ENCODE assay signal across 15 cellular contexts in the genomic region with DNA sequence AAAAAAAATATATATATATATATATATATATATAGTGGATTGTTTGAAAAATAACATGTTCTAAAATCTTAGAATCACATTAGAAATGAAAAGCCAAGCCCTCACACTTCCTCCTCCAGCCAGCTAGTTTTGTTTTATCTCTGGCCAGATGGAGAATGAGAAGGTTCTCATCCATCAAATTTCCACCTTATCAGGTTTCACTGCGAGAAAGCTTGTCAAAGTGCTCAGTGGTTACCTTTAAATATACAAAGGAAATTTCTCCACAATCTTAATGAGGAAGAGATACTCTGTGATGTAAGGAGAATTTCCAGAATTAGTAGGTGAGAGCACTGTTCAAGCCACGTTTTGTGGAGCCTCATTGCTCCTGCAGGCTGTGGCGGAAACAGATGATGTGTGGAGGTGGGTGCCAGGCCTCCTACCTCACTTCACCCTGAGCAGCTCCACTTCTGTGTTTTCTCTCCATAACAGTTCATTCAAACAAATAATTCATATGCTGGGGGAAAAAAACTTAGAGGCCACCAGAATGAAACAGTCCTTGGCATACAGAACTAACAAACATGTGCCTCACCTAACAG.
DNase-seq lines count a peak whose midpoint lies in the region; FAIRE-seq and TF ChIP-seq lines count a peak whose summit lies in the region.
"Had no signal": no experiment of that assay in that cellular context is flagged by ENCODE, and none has a peak within 500 bp of the region (broad histone marks: within the 10 kb centered on the region; RNA-seq: fewer than 3 reads in every experiment).

No MANE protein-coding gene starts in this region.

- no peak overlapping the region for H3K27ac Mint-ChIP-seq in astrocyte (ENCODE audit: unreplicated experiment)

- no peak overlapping the region for H3K4me3 Mint-ChIP-seq in astrocyte (ENCODE audit: unreplicated experiment)

- no peak overlapping the region for H3K9ac ChIP-seq in astrocyte (ENCODE audit: low read length)
- H3K9ac ChIP-seq: KMS-11 had no signal

- H2AFZ ChIP-seq in astrocyte (ENCODE audit: low read depth, low read length) = no peak overlapping the region

- H3K9me3 Mint-ChIP-seq in astrocyte (ENCODE audit: unreplicated experiment) = peaks cover 13% of the 10 kb centered on the region

- H3K27me3 ChIP-seq in astrocyte (ENCODE audit: insufficient read depth, low read length) = no peaks in the 10 kb centered on the region

- H3K79me2 ChIP-seq in astrocyte (ENCODE audit: insufficient read depth, low read length) = no peaks in the 10 kb centered on the region

- no peaks in the 10 kb centered on the region for H4K20me1 ChIP-seq in astrocyte (ENCODE audit: insufficient read depth, low read length)

- DNase-seq in Ammon's horn (ENCODE audit: low spot score) (peak; percentile 58), NCI-H2171 treated with DMSO at 0.1 percent for 48 hours (lab: John Stamatoyannopoulos, UW) (peak; percentile 82), astrocyte (ENCODE audit: low read depth) (peak; percentile 38), posterior cingulate gyrus (peak in 8 of 10 donors; percentile 10 to 84 (median 58)), iPS-NIHi7 (ENCODE audit: extremely low spot score) (no peak), CD1c-positive myeloid dendritic cell (ENCODE audit: extremely low spot score) (no peak), NCI-H2029 (lab: John Stamatoyannopoulos, UW) (no peak), NCI-H2196 treated with DMSO at 0.1 percent for 48 hours (lab: John Stamatoyannopoulos, UW; ENCODE audit: unreplicated experiment) (no peak)
- DNase-seq: DMS53, NCI-H1436, NCI-H2029 treated with DMSO at 0.1 percent for 48 hours, NCI-H82 had no signal

- FAIRE-seq in astrocyte (lab: Jason Lieb, UNC) = no peak
- FAIRE-seq: A549 had no signal

- H3K4me1 ChIP-seq in astrocyte (ENCODE audit: insufficient read depth, low read length) = no peaks in the 10 kb centered on the region
- H3K4me1 ChIP-seq: A549 had no signal

- H3K36me3 ChIP-seq in astrocyte (ENCODE audit: insufficient read depth, low read length) = no peaks in the 10 kb centered on the region

- no peak overlapping the region for H3K27ac ChIP-seq in astrocyte (ENCODE audit: low read depth, low read length)
- H3K27ac ChIP-seq: A549, C4-2B, KMS-11 had no signal

- no peaks in the 10 kb centered on the region for H3K27me3 Mint-ChIP-seq in astrocyte (ENCODE audit: low read depth, unreplicated experiment)

- intact Hi-C loops in posterior cingulate gyrus (cut with DNase I) = no loop called here

- H3K9me3 ChIP-seq in astrocyte (ENCODE audit: insufficient read depth, low read depth, low read length) = peaks cover 3% of the 10 kb centered on the region

- H3K4me1 Mint-ChIP-seq in astrocyte (ENCODE audit: low read depth, unreplicated experiment) = no peaks in the 10 kb centered on the region

- no peak overlapping the region for H3K4me2 ChIP-seq in astrocyte (ENCODE audit: low read length)
- H3K4me2 ChIP-seq: A549, KMS-11 had no signal

- H3K36me3 Mint-ChIP-seq in astrocyte (ENCODE audit: low read depth, unreplicated experiment) = peaks cover 45% of the 10 kb centered on the region

- H3K4me3 ChIP-seq in astrocyte (ENCODE audit: insufficient read depth, low read depth, low read length) = no peak overlapping the region
- H3K4me3 ChIP-seq: A549 had no signal

- TF ChIP-seq CTCF in astrocyte (IDR thresholded peaks at IDR 0.05; ENCODE audit: insufficient read depth, low read depth, low read length) = no peak

Comparison
In these comparisons a context has a peak if more than half of its experiments do, and no peak if none do; other contexts are left out.
1. DNase-seq: peak in Ammon's horn (single experiment), NCI-H2171 treated with DMSO at 0.1 percent for 48 hours (single experiment), astrocyte (single experiment) and posterior cingulate gyrus (8 of 10); none in iPS-NIHi7 (single experiment), CD1c-positive myeloid dendritic cell (single experiment), NCI-H2029 (single experiment) and NCI-H2196 treated with DMSO at 0.1 percent for 48 hours (single experiment).